In the genomic region with DNA sequence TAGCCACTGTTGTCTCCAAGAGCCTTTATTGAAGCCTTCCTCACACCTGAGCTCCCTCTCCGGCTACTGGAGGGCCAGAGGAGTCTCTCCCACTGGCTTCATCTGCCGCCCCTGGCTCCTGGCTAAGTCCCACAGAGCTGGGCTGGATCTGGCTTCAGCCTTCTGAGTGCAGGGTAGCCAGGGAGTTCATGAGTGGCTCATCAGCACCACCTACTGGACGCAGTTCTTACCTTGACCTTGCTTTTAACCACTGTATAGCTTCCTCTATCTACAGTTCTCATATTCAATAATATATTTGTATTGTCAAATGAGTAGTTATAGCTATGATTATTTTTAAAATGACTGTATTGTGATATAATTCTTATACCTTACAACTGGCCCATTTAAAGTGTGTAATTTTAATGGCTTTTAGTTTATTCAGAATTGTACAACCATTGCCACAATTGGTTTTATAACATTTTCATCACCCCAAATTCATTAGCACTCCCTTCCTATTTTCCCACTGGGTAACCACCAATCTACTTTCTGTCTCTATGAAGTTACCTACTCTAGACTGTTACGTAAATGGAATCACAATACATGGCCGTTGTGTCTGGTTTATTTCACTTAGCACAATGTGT, we compare ENCODE assay signal across 1 cellular context.
TF ChIP-seq lines count a peak whose summit lies in the region.

No MANE protein-coding gene starts in this region.

TF ChIP-seq in HepG2, 621 proteins besides CTCF, POLR2A, EP300 and RAD21 (continued from another document):
- TF ChIP-seq HIC2 (CRISPR knock-in tag; IDR thresholded peaks at IDR 0.05; ENCODE audit: low read depth) (no peak), ZMAT3 (CRISPR knock-in tag; conservative IDR thresholded peaks at IDR 0.05) (no peak), MAX (IDR thresholded peaks at IDR 0.05) (no peak), ZNF337 (CRISPR knock-in tag; IDR thresholded peaks at IDR 0.05; ENCODE audit: borderline replicate concordance, low read depth) (no peak), SMC3 (IDR thresholded peaks at IDR 0.05; ENCODE audit: low read length) (peak; percentile 82), SMARCE1 (IDR thresholded peaks at IDR 0.05; ENCODE audit: borderline replicate concordance) (no peak), MIER3 (CRISPR knock-in tag; IDR thresholded peaks at IDR 0.05; ENCODE audit: borderline replicate concordance) (no peak), ZNF746 (CRISPR knock-in tag; IDR thresholded peaks at IDR 0.05) (no peak), ZNF274 (CRISPR knock-in tag; IDR thresholded peaks at IDR 0.05) (no peak), STAG1 (CRISPR knock-in tag; IDR thresholded peaks at IDR 0.05) (peak; percentile 86), PPARG (CRISPR knock-in tag; conservative IDR thresholded peaks at IDR 0.05) (0 out of 2 replicates have a peak, but pooled peaks have one; percentile 20), SAP130 (CRISPR knock-in tag; IDR thresholded peaks at IDR 0.05; ENCODE audit: low read depth) (peak; percentile 49; the same call in 1 of the 2 replicates), ZFP36 (IDR thresholded peaks at IDR 0.05; ENCODE audit: borderline replicate concordance, low read depth, low read length, partially characterized antibody) (no peak)
